In the genomic region with DNA sequence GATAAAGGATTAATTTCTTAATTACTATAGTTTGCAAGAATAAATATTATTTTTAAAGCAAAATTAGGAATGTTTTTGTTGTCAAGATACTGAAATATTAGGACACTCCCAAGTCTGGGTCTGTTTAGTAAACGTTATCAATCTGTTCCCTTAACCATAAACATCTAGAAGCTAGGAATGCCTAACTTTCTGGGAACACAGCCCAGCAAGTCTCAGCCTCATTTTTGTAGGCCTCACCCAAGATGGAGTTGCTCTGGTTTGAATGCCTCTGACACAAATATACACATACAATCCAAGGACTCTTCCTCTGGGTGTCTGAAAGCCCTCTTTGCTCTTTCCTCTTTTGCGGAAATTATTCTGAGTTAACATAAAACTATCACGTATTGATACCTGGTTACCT, we compare ENCODE assay signal across 8 cellular contexts.
"Had no signal": no experiment of that assay in that cellular context is flagged by ENCODE, and none has a peak within 500 bp of the region (broad histone marks: within the 10 kb centered on the region; RNA-seq: fewer than 3 reads in every experiment).

No MANE protein-coding gene starts in this region.

- DNase-seq: GM23248, GOT3, H7, HFFc6 had no signal

- ATAC-seq: HCT116, HepG2 had no signal

- FAIRE-seq: HepG2 had no signal

- H2AFZ ChIP-seq: GM23248 had no signal

- H3K36me3 ChIP-seq: HAP-1 had no signal

- H3K9ac ChIP-seq: GM23248 had no signal

- H3K9me3 ChIP-seq: HAP-1 had no signal

- H3K27ac ChIP-seq: GM23248, HL-60 had no signal

- H3K4me3 ChIP-seq: GM23248, HAP-1 had no signal

- H3K4me1 ChIP-seq: HAP-1 had no signal
